Comparison of ENCODE assay signal across 23 cellular contexts in the genomic region with DNA sequence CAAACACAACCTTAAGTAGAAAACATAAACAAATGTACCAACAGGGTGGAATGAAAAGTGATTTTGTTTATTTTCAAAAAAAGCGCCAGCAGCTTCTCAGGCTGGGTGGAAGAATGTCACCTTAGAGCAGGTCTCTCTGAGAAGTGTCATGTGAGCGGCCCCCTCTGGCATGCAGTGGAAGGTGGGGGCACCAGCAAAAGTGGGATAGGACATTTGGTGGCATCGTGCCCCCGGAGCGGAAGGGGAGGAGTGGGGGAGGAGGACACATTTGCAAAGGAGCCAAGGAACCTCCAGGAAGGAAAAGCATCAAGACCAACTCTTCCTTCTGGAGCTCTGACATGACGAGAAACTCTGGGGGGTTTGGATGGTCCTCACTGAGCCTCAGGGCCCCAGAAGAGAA.
"Had no signal": no experiment of that assay in that cellular context is flagged by ENCODE, and none has a peak within 500 bp of the region (broad histone marks: within the 10 kb centered on the region; RNA-seq: fewer than 3 reads in every experiment).

No MANE protein-coding gene starts in this region.

- H3K9me3 Mint-ChIP-seq: activated naive CD8-positive, alpha-beta T cell treated with anti-CD3 and anti-CD28 coated beads, Interleukin-2, amount 10 ng/mL, durations not matched to agents 7 days and 5 days had no signal

- H3K4me1 ChIP-seq: adrenal gland, ascending aorta, body of pancreas had no signal

- H3K27me3 Mint-ChIP-seq: activated CD8-positive, alpha-beta T cell treated with anti-CD3 and anti-CD28 coated beads for 36 hours; activated naive CD8-positive, alpha-beta T cell treated with anti-CD3 and anti-CD28 coated beads, Interleukin-2, amount 10 ng/mL, durations not matched to agents 7 days and 5 days; central memory CD8-positive, alpha-beta T cell had no signal

- H3K36me3 ChIP-seq: adrenal gland, ascending aorta had no signal

- H3K4me3 ChIP-seq: adrenal gland, ascending aorta, body of pancreas, K562 had no signal

- H3K4me1 Mint-ChIP-seq: activated naive CD8-positive, alpha-beta T cell treated with anti-CD3 and anti-CD28 coated beads, Interleukin-2, amount 10 ng/mL, durations not matched to agents 7 days and 5 days; central memory CD8-positive, alpha-beta T cell; T-cell had no signal

- H3K27me3 ChIP-seq: adrenal gland, ascending aorta, body of pancreas had no signal

- H3K27ac Mint-ChIP-seq: activated CD8-positive, alpha-beta T cell treated with anti-CD3 and anti-CD28 coated beads for 36 hours; activated naive CD8-positive, alpha-beta T cell treated with anti-CD3 and anti-CD28 coated beads, Interleukin-2, amount 10 ng/mL, durations not matched to agents 7 days and 5 days; activated T-cell treated with anti-CD3 and anti-CD28 coated beads, Interleukin-2, amount 50 U/mL, for 72 hours; T-cell had no signal

- H3K27ac ChIP-seq: adrenal gland, ascending aorta, body of pancreas, VCaP had no signal

- H3K36me3 Mint-ChIP-seq: activated naive CD8-positive, alpha-beta T cell treated with anti-CD3 and anti-CD28 coated beads, Interleukin-2, amount 10 ng/mL, durations not matched to agents 7 days and 5 days; T-cell had no signal

- ATAC-seq: activated CD8-positive, alpha-beta T cell treated with anti-CD3 and anti-CD28 coated beads for 36 hours; activated T-cell treated with anti-CD3 and anti-CD28 coated beads, Interleukin-2, amount 50 U/mL, for 72 hours; body of pancreas; K562; T-cell had no signal

- DNase-seq: activated CD4-positive, CD25-positive, alpha-beta regulatory T cell; activated CD8-positive, alpha-beta memory T cell treated with anti-CD3 and anti-CD28 coated beads, Interleukin-2, amount 50 U/mL, for 4 hours; activated CD8-positive, alpha-beta T cell treated with anti-CD3 and anti-CD28 coated beads for 36 hours; activated naive CD4-positive, alpha-beta T cell treated with anti-CD3 and anti-CD28 coated beads, Interleukin-2, amount 50 U/mL, for 16 hours; activated naive CD8-positive, alpha-beta T cell treated with anti-CD3 and anti-CD28 coated beads, Interleukin-2, amount 10 ng/mL, durations not matched to agents 7 days and 5 days; activated T-cell treated with anti-CD3 and anti-CD28 coated beads, Interleukin-2, amount 50 U/mL, for 72 hours; adrenal gland; body of pancreas; Karpas-422; MM.1S; NCI-H1105; NCI-H1436; NCI-H1694 treated with DMSO at 0.1 percent for 48 hours; NCI-H2029 treated with DMSO at 0.1 percent for 48 hours; NCI-H510A treated with DMSO at 0.1 percent for 48 hours; NCI-H69; SIG-M5; T-cell; T-helper 2 cell had no signal

- H3K4me3 Mint-ChIP-seq: activated CD8-positive, alpha-beta T cell treated with anti-CD3 and anti-CD28 coated beads for 36 hours; activated naive CD8-positive, alpha-beta T cell treated with anti-CD3 and anti-CD28 coated beads, Interleukin-2, amount 10 ng/mL, durations not matched to agents 7 days and 5 days; activated T-cell treated with anti-CD3 and anti-CD28 coated beads, Interleukin-2, amount 50 U/mL, for 72 hours; central memory CD8-positive, alpha-beta T cell; T-cell had no signal

- H3K9me3 ChIP-seq: adrenal gland, ascending aorta, body of pancreas had no signal
